ENCODE assay signal across 8 cellular contexts in genomic region chr4:9153008-9153570, GRCh38. TPM values are rescaled to one million over a fixed set of nuclear protein-coding genes. Genes with fewer than 3 reads are reported as not detected.
A peak's percentile ranks its signal among the peaks of the same experiment; 100 is the strongest.
DNase-seq lines count a peak whose midpoint lies in the region; ATAC-seq and TF ChIP-seq lines count a peak whose summit lies in the region.
"Not testable (repeated sequence)": the region's sequence is repeated elsewhere in the genome, so short reads cannot be mapped to it uniquely, and the experiment has no call there.

No MANE protein-coding gene starts in this region.

- H3K9ac ChIP-seq in Karpas-422 (ENCODE audit: low read length) = peak overlapping the region; percentile 62

- H3K36me3 Mint-ChIP-seq in activated T-cell treated with anti-CD3 and anti-CD28 coated beads, Interleukin-2, amount 50 U/mL, for 72 hours (ENCODE audit: insufficient read depth in 2 of 2) = not testable (repeated sequence)

- H3K27me3 ChIP-seq in AG04450 (ENCODE audit: control insufficient read depth, insufficient read depth, low read length); Karpas-422 (ENCODE audit: low read length); lung (ENCODE audit: control insufficient read depth, insufficient read depth): not testable (repeated sequence)

- H3K4me3 ChIP-seq in AG04450 (ENCODE audit: low read depth, low read length) (peak overlapping the region; percentile 66), Karpas-422 (ENCODE audit: low read length) (peak overlapping the region; percentile 60), lung (peak overlapping the region; percentile 67)

- ATAC-seq in GM19438 (IDR thresholded peaks at IDR 0.05; ENCODE audit: low read depth, unreplicated experiment) (peak; percentile 100), lung (ENCODE audit: insufficient read depth, low FRiP score) (peak; percentile 100)
- ATAC-seq in activated T-cell treated with anti-CD3 and anti-CD28 coated beads, Interleukin-2, amount 50 U/mL, for 72 hours (replicated peaks in 1 of 2) = peak; percentile 99

- peak overlapping the region; percentile 91 to 96 for H3K4me3 Mint-ChIP-seq in activated T-cell treated with anti-CD3 and anti-CD28 coated beads, Interleukin-2, amount 50 U/mL, for 72 hours

- TF ChIP-seq CTCF in AG04450 (IDR thresholded peaks at IDR 0.05; ENCODE audit: low read depth, low read length) (0 out of 2 replicates have a peak, but pooled peaks have one; percentile 12), RWPE1 (conservative IDR thresholded peaks at IDR 0.05; ENCODE audit: low read depth) (0 out of 2 replicates have a peak, but pooled peaks have one; percentile 7)
- TF ChIP-seq CTCF in lung (IDR thresholded peaks at IDR 0.05; ENCODE audit: control extremely low read depth, extremely low read depth) = not testable (repeated sequence)

- 0 to 1% methylated on average over 52 to 53 of the region's 53 CpGs for WGBS in lung, 2 donors

- H3K79me2 ChIP-seq in Karpas-422 (ENCODE audit: low read length) = not testable (repeated sequence)

- CTCF ChIA-PET in AG04450 (lab: Charles Lee); RWPE1 (lab: Yijun Ruan, JAX): not testable (repeated sequence)

- H3K9me3 Mint-ChIP-seq in activated T-cell treated with anti-CD3 and anti-CD28 coated beads, Interleukin-2, amount 50 U/mL, for 72 hours = not testable (repeated sequence)

- H3K27ac ChIP-seq in AG04450 (ENCODE audit: low read depth, low read length) (peak overlapping the region; percentile 91), RWPE1 (peak overlapping the region; percentile 88), lung (ENCODE audit: low read depth in 1 of 2, low read length in 1 of 2) (peak overlapping the region; percentile 92 to 98)
- not testable (repeated sequence) for H3K27ac ChIP-seq in Karpas-422 (ENCODE audit: low read length)

- not testable (repeated sequence) for H4K20me1 ChIP-seq in Karpas-422 (ENCODE audit: insufficient read depth, low read depth, low read length)

- peak overlapping the region; percentile 50 for H3K4me2 ChIP-seq in Karpas-422 (ENCODE audit: low read depth, low read length, poor library complexity, severe bottlenecking)

- not testable (repeated sequence) for H3K4me1 ChIP-seq in Karpas-422 (ENCODE audit: low read length); lung (ENCODE audit: control insufficient read depth in 2 of 2, insufficient read depth in 2 of 2, low read length in 2 of 2)

- not testable (repeated sequence) for H3K36me3 ChIP-seq in Karpas-422 (ENCODE audit: insufficient read depth, low read length); lung (ENCODE audit: control insufficient read depth in 2 of 2, insufficient read depth in 2 of 2, low read length in 2 of 2)

- not testable (repeated sequence) for H3K9me3 ChIP-seq in AG04450 (ENCODE audit: control insufficient read depth, insufficient read depth, low read length); Karpas-422 (ENCODE audit: low read length); lung (ENCODE audit: control insufficient read depth in 2 of 2, insufficient read depth in 1 of 2, low read length in 1 of 2)

- not testable (repeated sequence) for H3K9me2 ChIP-seq in Karpas-422 (replicated peaks; ENCODE audit: insufficient read depth, low read length)

- POLR2A ChIA-PET in AG04450 (lab: Yijun Ruan, JAX) = interaction anchor here (1.8 kb wide), 1 partner anchor 13 kb away, joined by 3 read pairs; no protein-coding TSS in a partner anchor
- POLR2A ChIA-PET in RWPE1 (lab: Yijun Ruan, JAX; ENCODE audit: low non-redundant PET) = not testable (repeated sequence)

- H2AFZ ChIP-seq in Karpas-422 (ENCODE audit: low read length) = not testable (repeated sequence)

- H3K27me3 Mint-ChIP-seq in activated T-cell treated with anti-CD3 and anti-CD28 coated beads, Interleukin-2, amount 50 U/mL, for 72 hours (ENCODE audit: low read depth) = not testable (repeated sequence)

- DNase-seq in AG04450 (ENCODE audit: low read depth, low spot score) = peak; percentile 98
- DNase-seq in Karpas-422 = peak; percentile 93
- peak; percentile 78 for DNase-seq in RWPE1 (ENCODE audit: low spot score)
- peak; percentile 96 to 97 for DNase-seq in activated T-cell treated with anti-CD3 and anti-CD28 coated beads, Interleukin-2, amount 50 U/mL, for 72 hours
- DNase-seq in epidermal melanocyte (ENCODE audit: insufficient read length, low spot score) = peak; percentile 57
- peak; percentile 98 for DNase-seq in lung (ENCODE audit: low spot score)
- peak; percentile 96 for DNase-seq in stimulated activated CD4-positive, alpha-beta T cell treated with anti-CD3 and anti-CD28 coated beads, Interleukin-1b, Interleukin-23, amount 100 ng/mL, for 48 hours

- H3K27ac Mint-ChIP-seq in activated T-cell treated with anti-CD3 and anti-CD28 coated beads, Interleukin-2, amount 50 U/mL, for 72 hours = peak overlapping the region; percentile 94

- H3K4me1 Mint-ChIP-seq in activated T-cell treated with anti-CD3 and anti-CD28 coated beads, Interleukin-2, amount 50 U/mL, for 72 hours (ENCODE audit: low read depth) = peaks cover 22% of the 10 kb centered on the region

RNA-seq across cellular contexts. Expression of gene FAM90A26, which starts 17.1 kb away (rescaled TPM):
- not detected in 2 replicates for polyA plus RNA-seq in AG04450 (2011; rRNA removed)
- polyA minus RNA-seq in AG04450 (2011; rRNA and poly(A)+ RNA removed) = not detected in 2 replicates
- total RNA-seq in Karpas-422 (2014; rRNA removed; shearing (Covaris generic); ENCODE audit: low replicate concordance) = not detected in 2 replicates
- total RNA-seq in activated T-cell treated with anti-CD3 and anti-CD28 coated beads, Interleukin-2, amount 50 U/mL, for 72 hours = not detected
- not detected for total RNA-seq in lung
- polyA plus RNA-seq in lung = not detected

RNA-seq across cellular contexts. Expression of gene USP17L10, which starts 57.4 kb away (rescaled TPM):
- polyA plus RNA-seq in AG04450 (2011; rRNA removed) (not detected in 2 replicates), lung (not detected)
- not detected in 2 replicates for polyA minus RNA-seq in AG04450 (2011; rRNA and poly(A)+ RNA removed)
- total RNA-seq in Karpas-422 (2014; rRNA removed; shearing (Covaris generic); ENCODE audit: low replicate concordance) = not detected in 2 replicates
- not detected for total RNA-seq in activated T-cell treated with anti-CD3 and anti-CD28 coated beads, Interleukin-2, amount 50 U/mL, for 72 hours
- total RNA-seq in lung = not detected
